ENCODE assay signal across 8 cellular contexts in the genomic region with DNA sequence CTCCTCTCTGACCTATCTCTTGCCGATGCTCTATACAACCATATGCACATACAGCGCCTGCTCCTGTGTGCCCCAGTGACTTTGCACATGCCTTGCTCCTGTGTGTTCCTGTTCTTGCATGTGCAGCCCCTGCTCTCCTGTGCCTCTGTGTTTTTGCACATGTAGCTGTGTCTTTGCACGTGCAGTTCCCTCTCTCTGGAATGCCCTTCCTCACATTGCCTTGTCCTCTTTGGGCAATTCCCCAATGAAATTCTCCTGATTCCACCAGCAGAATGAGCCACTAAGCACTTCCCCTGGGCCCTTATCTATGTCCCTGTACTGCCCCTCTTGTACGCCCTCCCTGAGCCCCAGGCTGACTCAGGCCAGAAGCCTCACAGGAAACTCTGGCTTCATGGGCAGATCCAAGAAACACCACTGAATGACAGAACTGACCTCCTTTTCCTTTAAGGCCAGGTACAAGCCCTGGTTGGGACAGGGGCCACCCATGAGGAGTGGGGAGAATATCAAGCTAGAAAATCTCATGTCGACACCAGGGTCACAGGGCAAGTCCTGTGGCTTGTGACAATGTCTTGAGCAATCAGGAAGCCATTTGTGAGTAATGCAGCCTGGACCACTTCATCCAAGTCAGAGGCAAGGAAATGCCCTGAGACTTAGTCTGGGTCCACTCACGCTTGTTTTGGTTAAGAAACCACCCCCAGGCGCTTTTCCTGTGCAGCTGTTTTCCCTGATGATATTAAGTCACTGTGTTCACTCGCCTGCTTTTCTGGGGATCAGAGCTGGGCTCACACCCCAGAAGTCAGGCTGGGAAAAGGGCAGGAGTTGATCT. TPM values are rescaled to one million over a fixed set of nuclear protein-coding genes. Genes with fewer than 3 reads are reported as not detected.
DNase-seq lines count a peak whose midpoint lies in the region; ATAC-seq and TF ChIP-seq lines count a peak whose summit lies in the region.

No MANE protein-coding gene starts in this region.

- intact Hi-C loops in left cardiac atrium (cut with DNase I), result no loop called here
- intact Hi-C loops in stomach (cut with DNase I; ENCODE audit: low total_unique reads), result no loop called here

- H3K4me3 ChIP-seq in HL-60 (replicated peaks; ENCODE audit: insufficient read depth, low read length) (no peak overlapping the region), WI38 (ENCODE audit: low read depth, low read length) (peak overlapping the region; percentile 25), stomach (no peak overlapping the region), hepatocyte (no peak overlapping the region)

- no peaks in the 10 kb centered on the region for H4K20me1 ChIP-seq in hepatocyte (ENCODE audit: insufficient read depth, poor library complexity, severe bottlenecking)

- 64 to 75% (median 70%) methylated on average over 8 of the region's 8 CpGs for WGBS in stomach, 5 donors
- 68% methylated on average over 8 of the region's 8 CpGs for WGBS in hepatocyte (ENCODE audit: low lambda C conversion rate, missing lambda C conversion rate)

- no peaks in the 10 kb centered on the region for H3K79me2 ChIP-seq in hepatocyte

- H3K9me2 ChIP-seq in hepatocyte (replicated peaks; ENCODE audit: insufficient read depth), result no peaks in the 10 kb centered on the region

- H2AFZ ChIP-seq in hepatocyte, result no peak overlapping the region

- DNase-seq in HL-60 (ENCODE audit: low read depth in 1 of 2, low spot score in 1 of 2) (peak; percentile 57 to 83), left cardiac atrium (peak; percentile 55), stomach (no peak), COLO668 (lab: John Stamatoyannopoulos, UW; ENCODE audit: unreplicated experiment) (no peak), hepatocyte (ENCODE audit: low spot score) (no peak)

- no peak for TF ChIP-seq POLR2A in stomach (IDR thresholded peaks at IDR 0.05)

- no peaks in the 10 kb centered on the region for H3K9me3 ChIP-seq in stomach
- no peaks in the 10 kb centered on the region for H3K9me3 ChIP-seq in hepatocyte (ENCODE audit: low read depth)

- no peak overlapping the region for H3K27ac ChIP-seq in HL-60 (replicated peaks)
- H3K27ac ChIP-seq in stomach, result peak overlapping the region in 4 of 5 donors; percentile 1 to 68 (median 51)
- H3K27ac ChIP-seq in hepatocyte, result no peak overlapping the region

- TF ChIP-seq EP300 in stomach (IDR thresholded peaks at IDR 0.05), result no peak

- H3K4me2 ChIP-seq in hepatocyte, result no peak overlapping the region

- peaks cover 16 to 41% (median 18%) of the 10 kb centered on the region in 4 donors for H3K4me1 ChIP-seq in stomach
- peaks cover 3% of the 10 kb centered on the region for H3K4me1 ChIP-seq in hepatocyte (ENCODE audit: insufficient read depth)

- ATAC-seq in left cardiac atrium, result peak; percentile 43 to 65
- ATAC-seq in GM21526 (IDR thresholded peaks at IDR 0.05; ENCODE audit: low FRiP score, unreplicated experiment), result no peak
- no peak for ATAC-seq in HG03457 (IDR thresholded peaks at IDR 0.05; ENCODE audit: unreplicated experiment)

- TF ChIP-seq CTCF in HL-60 (IDR thresholded peaks at IDR 0.05; ENCODE audit: insufficient read depth, low read length), result no peak
- no peak for TF ChIP-seq CTCF in WI38 (IDR thresholded peaks at IDR 0.05; ENCODE audit: low read depth, low read length)
- TF ChIP-seq CTCF in stomach (IDR thresholded peaks at IDR 0.05), result no peak
- TF ChIP-seq CTCF in hepatocyte (IDR thresholded peaks at IDR 0.05; ENCODE audit: poor library complexity), result no peak

- H3K36me3 ChIP-seq in stomach (no peaks in the 10 kb centered on the region), hepatocyte (replicated peaks; ENCODE audit: insufficient read depth, low read depth) (no peaks in the 10 kb centered on the region)

- peaks cover 8% of the 10 kb centered on the region for H3K27me3 ChIP-seq in HL-60 (ENCODE audit: insufficient read depth, poor library complexity, severe bottlenecking)
- H3K27me3 ChIP-seq in stomach, result peaks cover 0 to 48% (median 14%) of the 10 kb centered on the region in 3 donors
- H3K27me3 ChIP-seq in hepatocyte, result peaks cover 21% of the 10 kb centered on the region

RNA-seq across cellular contexts. Expression of a gene that starts 1.9 kb away (rescaled TPM):
- 1 to 10 TPM; 4.7 to 6.0 TPM for total RNA-seq in left cardiac atrium
- total RNA-seq in stomach, result 10 to 100 TPM in 1 of 5 donors, 1 to 10 TPM in 3, not detected in 1; 2.0 to 28.6 (median 2.2) TPM
- polyA plus RNA-seq in stomach, result 1 to 10 TPM; 1.3 to 4.0 (median 2.2) TPM
- total RNA-seq in hepatocyte, result 0.52 and 1.8 TPM in 2 replicates
- 1.7 and 4.1 TPM in 2 replicates for polyA plus RNA-seq in hepatocyte

Comparison
In these comparisons a context has a peak if more than half of its experiments do, and no peak if none do; other contexts are left out.
1. DNase-seq: peak in HL-60 (2 of 2) and left cardiac atrium (single experiment); none in stomach (single experiment), COLO668 (single experiment) and hepatocyte (single experiment).
2. H3K27ac ChIP-seq: peak in stomach (4 of 5); none in HL-60 (single experiment) and hepatocyte (single experiment).
3. ATAC-seq: peak in left cardiac atrium (2 of 2); none in GM21526 (single experiment) and HG03457 (single experiment).